In genomic region chr3:157394361-157394760, GRCh38 we compare ENCODE assay signal across 27 cellular contexts. TPM values are rescaled to one million over a fixed set of nuclear protein-coding genes. Genes with fewer than 3 reads are reported as not detected.
"Had no signal": no experiment of that assay in that cellular context is flagged by ENCODE, and none has a peak within 500 bp of the region (broad histone marks: within the 10 kb centered on the region; RNA-seq: fewer than 3 reads in every experiment).

No MANE protein-coding gene starts in this region.

- H3K36me3 ChIP-seq: ascending aorta had no signal

- H3K27ac ChIP-seq: ascending aorta, body of pancreas had no signal

- H3K4me3 ChIP-seq: ascending aorta, body of pancreas had no signal

- ATAC-seq: activated CD8-positive, alpha-beta memory T cell treated with anti-CD3 and anti-CD28 coated beads, Interleukin-2, amount 10 ng/mL, durations not matched to agents 7 days and 5 days; body of pancreas; T-helper 17 cell had no signal

- H3K9me3 ChIP-seq: ascending aorta, body of pancreas had no signal

- H3K4me1 ChIP-seq: ascending aorta, body of pancreas had no signal

- H3K27me3 ChIP-seq: ascending aorta, body of pancreas had no signal

- H3K4me3 Mint-ChIP-seq: activated B cell treated with CpG ODN at 0.5 μM for 24 hours; activated CD4-positive, alpha-beta T cell treated with anti-CD3 and anti-CD28 coated beads, Interleukin-2, amount 10 ng/mL, durations not matched to agents 24 days and 14 days; activated CD8-positive, alpha-beta memory T cell treated with anti-CD3 and anti-CD28 coated beads, Interleukin-2, amount 10 ng/mL, durations not matched to agents 7 days and 5 days; activated naive CD4-positive, alpha-beta T cell treated with anti-CD3 and anti-CD28 coated beads, Interleukin-2, amount 50 U/mL, for 24 hours; activated T-cell treated with anti-CD3 and anti-CD28 coated beads, Interleukin-2, amount 50 U/mL, for 24 hours; activated T-helper 1 cell treated with anti-CD3 and anti-CD28 coated beads, Interleukin-12 subunit alpha, Interleukin-12 subunit beta, Interleukin-2, Interleukin-4 antibody, amounts not matched to agents 30 ng/mL and 10 ng/mL and 1 ng/mL, durations not matched to agents 14 hours and 24 hours and 36 hours; T-helper 17 cell had no signal

- H3K27me3 Mint-ChIP-seq: activated B cell treated with CpG ODN at 0.5 μM for 24 hours; activated CD4-positive, alpha-beta T cell treated with anti-CD3 and anti-CD28 coated beads, Interleukin-2, amount 10 ng/mL, durations not matched to agents 24 days and 14 days; activated naive CD4-positive, alpha-beta T cell treated with anti-CD3 and anti-CD28 coated beads, Interleukin-2, amount 50 U/mL, for 24 hours; activated T-cell treated with anti-CD3 and anti-CD28 coated beads, Interleukin-2, amount 50 U/mL, for 24 hours; T-helper 17 cell had no signal

- H3K36me3 Mint-ChIP-seq: activated CD8-positive, alpha-beta memory T cell treated with anti-CD3 and anti-CD28 coated beads, Interleukin-2, amount 10 ng/mL, durations not matched to agents 7 days and 5 days had no signal

- H3K9me3 Mint-ChIP-seq: activated T-helper 1 cell treated with anti-CD3 and anti-CD28 coated beads, Interleukin-12 subunit alpha, Interleukin-12 subunit beta, Interleukin-2, Interleukin-4 antibody, amounts not matched to agents 30 ng/mL and 10 ng/mL and 1 ng/mL, durations not matched to agents 14 hours and 24 hours and 36 hours had no signal

- DNase-seq: activated B cell treated with CpG ODN at 0.5 μM for 24 hours; activated CD4-positive, alpha-beta T cell treated with anti-CD3 and anti-CD28 coated beads for 1 hour; activated CD4-positive, alpha-beta T cell treated with anti-CD3 and anti-CD28 coated beads, Interleukin-2, amount 10 ng/mL, durations not matched to agents 24 days and 14 days; activated CD4-positive, alpha-beta T cell treated with anti-CD3 and anti-CD28 coated beads, Interleukin-2, amount 50 U/mL, for 48 hours; activated CD8-positive, alpha-beta memory T cell treated with anti-CD3 and anti-CD28 coated beads, Interleukin-2, amount 10 ng/mL, durations not matched to agents 7 days and 5 days; activated effector memory CD4-positive, alpha-beta T cell treated with Interleukin-2 at 50 U/mL for 16 hours; activated naive CD4-positive, alpha-beta T cell; activated T-cell treated with anti-CD3 and anti-CD28 coated beads, Interleukin-2, amount 50 U/mL, for 24 hours; amniotic stem cell; body of pancreas; central memory CD4-positive, alpha-beta T cell; NCI-H1092; NCI-H1417; NCI-H1694; NCI-H2029; NCI-H2107; NCI-H2171 treated with DMSO at 0.1 percent for 48 hours; NCI-H226; NCI-H526; NCI-H774; SIG-M5; T-helper 17 cell; T-helper 9 cell had no signal

- H3K27ac Mint-ChIP-seq: activated B cell treated with CpG ODN at 0.5 μM for 24 hours; activated CD4-positive, alpha-beta T cell treated with anti-CD3 and anti-CD28 coated beads, Interleukin-2, amount 10 ng/mL, durations not matched to agents 24 days and 14 days; activated CD8-positive, alpha-beta memory T cell treated with anti-CD3 and anti-CD28 coated beads, Interleukin-2, amount 10 ng/mL, durations not matched to agents 7 days and 5 days; activated naive CD4-positive, alpha-beta T cell treated with anti-CD3 and anti-CD28 coated beads, Interleukin-2, amount 50 U/mL, for 24 hours; activated T-cell treated with anti-CD3 and anti-CD28 coated beads, Interleukin-2, amount 50 U/mL, for 24 hours; activated T-helper 1 cell treated with anti-CD3 and anti-CD28 coated beads, Interleukin-12 subunit alpha, Interleukin-12 subunit beta, Interleukin-2, Interleukin-4 antibody, amounts not matched to agents 30 ng/mL and 10 ng/mL and 1 ng/mL, durations not matched to agents 14 hours and 24 hours and 36 hours; T-helper 17 cell had no signal

- H3K4me1 Mint-ChIP-seq: activated B cell treated with CpG ODN at 0.5 μM for 24 hours; activated CD4-positive, alpha-beta T cell treated with anti-CD3 and anti-CD28 coated beads, Interleukin-2, amount 10 ng/mL, durations not matched to agents 24 days and 14 days; activated CD8-positive, alpha-beta memory T cell treated with anti-CD3 and anti-CD28 coated beads, Interleukin-2, amount 10 ng/mL, durations not matched to agents 7 days and 5 days; activated naive CD4-positive, alpha-beta T cell treated with anti-CD3 and anti-CD28 coated beads, Interleukin-2, amount 50 U/mL, for 24 hours; T-helper 17 cell had no signal

RNA-seq across cellular contexts. Expression of gene PTX3, which starts 42.3 kb away (rescaled TPM):
- total RNA-seq: activated B cell treated with CpG ODN at 0.5 μM for 24 hours; activated CD4-positive, alpha-beta T cell treated with anti-CD3 and anti-CD28 coated beads, Interleukin-2, amount 10 ng/mL, durations not matched to agents 24 days and 14 days; activated CD8-positive, alpha-beta memory T cell treated with anti-CD3 and anti-CD28 coated beads, Interleukin-2, amount 10 ng/mL, durations not matched to agents 7 days and 5 days; activated T-helper 1 cell treated with anti-CD3 and anti-CD28 coated beads, Interleukin-12 subunit alpha, Interleukin-12 subunit beta, Interleukin-2, Interleukin-4 antibody, amounts not matched to agents 30 ng/mL and 10 ng/mL and 1 ng/mL, durations not matched to agents 14 hours and 24 hours and 36 hours; OCI-LY7 had no signal
